1 cellular context compared by ENCODE assay signal in genomic region chr16:74999683-75000480, GRCh38.
TF ChIP-seq lines count a peak whose summit lies in the region.

No MANE protein-coding gene starts in this region.

TF ChIP-seq in HepG2, 621 proteins besides CTCF, POLR2A, EP300 and RAD21 (continued from another document and continues in another):
- TF ChIP-seq EHMT2 (IDR thresholded peaks at IDR 0.05; ENCODE audit: borderline replicate concordance, low read depth, low read length) (no peak), BATF2 (CRISPR knock-in tag; IDR thresholded peaks at IDR 0.05) (no peak), ZNF777 (CRISPR knock-in tag; IDR thresholded peaks at IDR 0.05) (peak; percentile 0; the same call in 1 of the 2 replicates), ZNF225 (CRISPR knock-in tag; IDR thresholded peaks at IDR 0.05) (0 out of 2 replicates have a peak, but pooled peaks have one; percentile 29), TGIF2 (CRISPR knock-in tag; IDR thresholded peaks at IDR 0.05) (no peak), NR3C1 (CRISPR knock-in tag; IDR thresholded peaks at IDR 0.05) (no peak), ZNF615 (CRISPR knock-in tag; IDR thresholded peaks at IDR 0.05; ENCODE audit: borderline replicate concordance) (no peak), KLF11 (CRISPR knock-in tag; IDR thresholded peaks at IDR 0.05) (no peak), GTF2F1 (IDR thresholded peaks at IDR 0.05; ENCODE audit: low read length) (no peak), ZNF230 (CRISPR knock-in tag; IDR thresholded peaks at IDR 0.05) (0 out of 2 replicates have a peak, but pooled peaks have one; percentile 14), KDM5A (IDR thresholded peaks at IDR 0.05; ENCODE audit: borderline replicate concordance, low read length) (0 out of 2 replicates have a peak, but pooled peaks have one; percentile 12), ZNF441 (CRISPR knock-in tag; IDR thresholded peaks at IDR 0.05; ENCODE audit: borderline replicate concordance) (0 out of 2 replicates have a peak, but pooled peaks have one; percentile 29), IRX3 (CRISPR knock-in tag; IDR thresholded peaks at IDR 0.05; ENCODE audit: borderline replicate concordance, low read depth) (no peak), ZNF281 (CRISPR knock-in tag; IDR thresholded peaks at IDR 0.05; ENCODE audit: borderline replicate concordance) (no peak), ZNF782 (CRISPR knock-in tag; IDR thresholded peaks at IDR 0.05; ENCODE audit: borderline replicate concordance) (peak; percentile 73; the same call in 1 of the 2 replicates), ZFP90 (CRISPR knock-in tag; IDR thresholded peaks at IDR 0.05; ENCODE audit: borderline replicate concordance) (no peak), ZNF20 (CRISPR knock-in tag; IDR thresholded peaks at IDR 0.05) (no peak), SNAPC4 (CRISPR knock-in tag; IDR thresholded peaks at IDR 0.05) (no peak), ZNF143 (CRISPR knock-in tag; IDR thresholded peaks at IDR 0.05) (no peak), RBAK (CRISPR knock-in tag; IDR thresholded peaks at IDR 0.05) (no peak), SPEN (CRISPR knock-in tag; IDR thresholded peaks at IDR 0.05; ENCODE audit: low read depth) (peak; percentile 55; the same call in 1 of the 2 replicates), SRSF4 (IDR thresholded peaks at IDR 0.05; ENCODE audit: low read depth, low read length, poor library complexity, severe bottlenecking) (no peak), CHCHD3 (CRISPR knock-in tag; IDR thresholded peaks at IDR 0.05) (0 out of 2 replicates have a peak, but pooled peaks have one; percentile 74), ETV5 (CRISPR knock-in tag; IDR thresholded peaks at IDR 0.05; ENCODE audit: borderline replicate concordance) (0 out of 2 replicates have a peak, but pooled peaks have one; percentile 8), ZNF879 (CRISPR knock-in tag; IDR thresholded peaks at IDR 0.05) (no peak), GMEB2 (CRISPR knock-in tag; IDR thresholded peaks at IDR 0.05; ENCODE audit: low read depth) (no peak), POLR2AphosphoS2 (IDR thresholded peaks at IDR 0.05; ENCODE audit: low read depth, low read length) (no peak), SKI (IDR thresholded peaks at IDR 0.05; ENCODE audit: partially characterized antibody) (no peak), RXRB (CRISPR knock-in tag; IDR thresholded peaks at IDR 0.05; ENCODE audit: borderline replicate concordance) (peak; percentile 11; the same call in 1 of the 2 replicates)
- TF ChIP-seq, protein P1, sequence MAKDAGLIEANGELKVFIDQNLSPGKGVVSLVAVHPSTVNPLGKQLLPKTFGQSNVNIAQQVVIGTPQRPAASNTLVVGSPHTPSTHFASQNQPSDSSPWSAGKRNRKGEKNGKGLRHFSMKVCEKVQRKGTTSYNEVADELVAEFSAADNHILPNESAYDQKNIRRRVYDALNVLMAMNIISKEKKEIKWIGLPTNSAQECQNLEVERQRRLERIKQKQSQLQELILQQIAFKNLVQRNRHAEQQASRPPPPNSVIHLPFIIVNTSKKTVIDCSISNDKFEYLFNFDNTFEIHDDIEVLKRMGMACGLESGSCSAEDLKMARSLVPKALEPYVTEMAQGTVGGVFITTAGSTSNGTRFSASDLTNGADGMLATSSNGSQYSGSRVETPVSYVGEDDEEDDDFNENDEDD (CRISPR knock-in tag; IDR thresholded peaks at IDR 0.05; ENCODE audit: borderline replicate concordance) = no peak
- TF ChIP-seq, protein P2, sequence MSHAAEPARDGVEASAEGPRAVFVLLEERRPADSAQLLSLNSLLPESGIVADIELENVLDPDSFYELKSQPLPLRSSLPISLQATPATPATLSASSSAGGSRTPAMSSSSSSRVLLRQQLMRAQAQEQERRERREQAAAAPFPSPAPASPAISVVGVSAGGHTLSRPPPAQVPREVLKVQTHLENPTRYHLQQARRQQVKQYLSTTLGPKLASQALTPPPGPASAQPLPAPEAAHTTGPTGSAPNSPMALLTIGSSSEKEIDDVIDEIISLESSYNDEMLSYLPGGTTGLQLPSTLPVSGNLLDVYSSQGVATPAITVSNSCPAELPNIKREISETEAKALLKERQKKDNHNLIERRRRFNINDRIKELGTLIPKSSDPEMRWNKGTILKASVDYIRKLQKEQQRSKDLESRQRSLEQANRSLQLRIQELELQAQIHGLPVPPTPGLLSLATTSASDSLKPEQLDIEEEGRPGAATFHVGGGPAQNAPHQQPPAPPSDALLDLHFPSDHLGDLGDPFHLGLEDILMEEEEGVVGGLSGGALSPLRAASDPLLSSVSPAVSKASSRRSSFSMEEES (CRISPR knock-in tag; IDR thresholded peaks at IDR 0.05) = no peak; the same call in 1 of the 2 replicates
- TF ChIP-seq, protein P3, sequence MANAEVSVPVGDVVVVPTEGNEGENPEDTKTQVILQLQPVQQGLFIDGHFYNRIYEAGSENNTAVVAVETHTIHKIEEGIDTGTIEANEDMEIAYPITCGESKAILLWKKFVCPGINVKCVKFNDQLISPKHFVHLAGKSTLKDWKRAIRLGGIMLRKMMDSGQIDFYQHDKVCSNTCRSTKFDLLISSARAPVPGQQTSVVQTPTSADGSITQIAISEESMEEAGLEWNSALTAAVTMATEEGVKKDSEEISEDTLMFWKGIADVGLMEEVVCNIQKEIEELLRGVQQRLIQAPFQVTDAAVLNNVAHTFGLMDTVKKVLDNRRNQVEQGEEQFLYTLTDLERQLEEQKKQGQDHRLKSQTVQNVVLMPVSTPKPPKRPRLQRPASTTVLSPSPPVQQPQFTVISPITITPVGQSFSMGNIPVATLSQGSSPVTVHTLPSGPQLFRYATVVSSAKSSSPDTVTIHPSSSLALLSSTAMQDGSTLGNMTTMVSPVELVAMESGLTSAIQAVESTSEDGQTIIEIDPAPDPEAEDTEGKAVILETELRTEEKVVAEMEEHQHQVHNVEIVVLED (CRISPR knock-in tag; IDR thresholded peaks at IDR 0.05; ENCODE audit: borderline replicate concordance) = no peak
- TF ChIP-seq, protein P4, sequence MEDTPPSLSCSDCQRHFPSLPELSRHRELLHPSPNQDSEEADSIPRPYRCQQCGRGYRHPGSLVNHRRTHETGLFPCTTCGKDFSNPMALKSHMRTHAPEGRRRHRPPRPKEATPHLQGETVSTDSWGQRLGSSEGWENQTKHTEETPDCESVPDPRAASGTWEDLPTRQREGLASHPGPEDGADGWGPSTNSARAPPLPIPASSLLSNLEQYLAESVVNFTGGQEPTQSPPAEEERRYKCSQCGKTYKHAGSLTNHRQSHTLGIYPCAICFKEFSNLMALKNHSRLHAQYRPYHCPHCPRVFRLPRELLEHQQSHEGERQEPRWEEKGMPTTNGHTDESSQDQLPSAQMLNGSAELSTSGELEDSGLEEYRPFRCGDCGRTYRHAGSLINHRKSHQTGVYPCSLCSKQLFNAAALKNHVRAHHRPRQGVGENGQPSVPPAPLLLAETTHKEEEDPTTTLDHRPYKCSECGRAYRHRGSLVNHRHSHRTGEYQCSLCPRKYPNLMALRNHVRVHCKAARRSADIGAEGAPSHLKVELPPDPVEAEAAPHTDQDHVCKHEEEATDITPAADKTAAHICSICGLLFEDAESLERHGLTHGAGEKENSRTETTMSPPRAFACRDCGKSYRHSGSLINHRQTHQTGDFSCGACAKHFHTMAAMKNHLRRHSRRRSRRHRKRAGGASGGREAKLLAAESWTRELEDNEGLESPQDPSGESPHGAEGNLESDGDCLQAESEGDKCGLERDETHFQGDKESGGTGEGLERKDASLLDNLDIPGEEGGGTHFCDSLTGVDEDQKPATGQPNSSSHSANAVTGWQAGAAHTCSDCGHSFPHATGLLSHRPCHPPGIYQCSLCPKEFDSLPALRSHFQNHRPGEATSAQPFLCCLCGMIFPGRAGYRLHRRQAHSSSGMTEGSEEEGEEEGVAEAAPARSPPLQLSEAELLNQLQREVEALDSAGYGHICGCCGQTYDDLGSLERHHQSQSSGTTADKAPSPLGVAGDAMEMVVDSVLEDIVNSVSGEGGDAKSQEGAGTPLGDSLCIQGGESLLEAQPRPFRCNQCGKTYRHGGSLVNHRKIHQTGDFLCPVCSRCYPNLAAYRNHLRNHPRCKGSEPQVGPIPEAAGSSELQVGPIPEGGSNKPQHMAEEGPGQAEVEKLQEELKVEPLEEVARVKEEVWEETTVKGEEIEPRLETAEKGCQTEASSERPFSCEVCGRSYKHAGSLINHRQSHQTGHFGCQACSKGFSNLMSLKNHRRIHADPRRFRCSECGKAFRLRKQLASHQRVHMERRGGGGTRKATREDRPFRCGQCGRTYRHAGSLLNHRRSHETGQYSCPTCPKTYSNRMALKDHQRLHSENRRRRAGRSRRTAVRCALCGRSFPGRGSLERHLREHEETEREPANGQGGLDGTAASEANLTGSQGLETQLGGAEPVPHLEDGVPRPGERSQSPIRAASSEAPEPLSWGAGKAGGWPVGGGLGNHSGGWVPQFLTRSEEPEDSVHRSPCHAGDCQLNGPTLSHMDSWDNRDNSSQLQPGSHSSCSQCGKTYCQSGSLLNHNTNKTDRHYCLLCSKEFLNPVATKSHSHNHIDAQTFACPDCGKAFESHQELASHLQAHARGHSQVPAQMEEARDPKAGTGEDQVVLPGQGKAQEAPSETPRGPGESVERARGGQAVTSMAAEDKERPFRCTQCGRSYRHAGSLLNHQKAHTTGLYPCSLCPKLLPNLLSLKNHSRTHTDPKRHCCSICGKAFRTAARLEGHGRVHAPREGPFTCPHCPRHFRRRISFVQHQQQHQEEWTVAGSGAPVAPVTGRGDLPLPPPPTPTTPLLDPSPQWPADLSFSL (CRISPR knock-in tag; IDR thresholded peaks at IDR 0.05) = no peak
